ENCODE assay signal across 12 cellular contexts in genomic region chr12:63294327-63294632, GRCh38.
DNase-seq lines count a peak whose midpoint lies in the region; ATAC-seq and TF ChIP-seq lines count a peak whose summit lies in the region.
"Had no signal": no experiment of that assay in that cellular context is flagged by ENCODE, and none has a peak within 500 bp of the region (broad histone marks: within the 10 kb centered on the region; RNA-seq: fewer than 3 reads in every experiment).

No MANE protein-coding gene starts in this region.

- H3K9me3 ChIP-seq in A673 (ENCODE audit: low read depth, low read length, poor library complexity, severe bottlenecking) (no peaks in the 10 kb centered on the region), HUES48 (ENCODE audit: control insufficient read depth, insufficient read depth, low read length) (no peaks in the 10 kb centered on the region)

- H3K27me3 Mint-ChIP-seq in activated CD8-positive, alpha-beta T cell treated with anti-CD3 and anti-CD28 coated beads for 36 hours = no peaks in the 10 kb centered on the region

- ATAC-seq in GM21447 (IDR thresholded peaks at IDR 0.05; ENCODE audit: unreplicated experiment) = peak; percentile 94
- ATAC-seq in activated CD8-positive, alpha-beta T cell treated with anti-CD3 and anti-CD28 coated beads for 36 hours = no peak
- ATAC-seq in HG02588 (IDR thresholded peaks at IDR 0.05; ENCODE audit: unreplicated experiment) = no peak
- no peak for ATAC-seq in GM19035 (IDR thresholded peaks at IDR 0.05; ENCODE audit: unreplicated experiment)

- CTCF ChIA-PET in A673 (lab: Charles Lee) = no interaction called here
- CTCF ChIA-PET in activated CD8-positive, alpha-beta T cell treated with anti-CD3 and anti-CD28 coated beads for 36 hours (lab: Charles Lee) = no interaction called here

- no peak for TF ChIP-seq CTCF in A673 (conservative IDR thresholded peaks at IDR 0.05; ENCODE audit: low read depth, low read length)
- no peak for TF ChIP-seq CTCF in activated CD8-positive, alpha-beta T cell treated with anti-CD3 and anti-CD28 coated beads for 36 hours (IDR thresholded peaks at IDR 0.05)

- H3K27ac ChIP-seq in A673 (ENCODE audit: low read depth, low read length, poor library complexity, severe bottlenecking) (no peak overlapping the region), HUES48 (ENCODE audit: low read depth, low read length) (peak overlapping the region; percentile 45), epithelial cell of prostate (no peak overlapping the region)
- H3K27ac ChIP-seq: C4-2B, neural progenitor cell had no signal

- no peak overlapping the region for H3K4me3 Mint-ChIP-seq in activated CD8-positive, alpha-beta T cell treated with anti-CD3 and anti-CD28 coated beads for 36 hours
- H3K4me3 Mint-ChIP-seq: activated naive CD8-positive, alpha-beta T cell treated with anti-CD3 and anti-CD28 coated beads, Interleukin-2, amount 10 ng/mL, durations not matched to agents 7 days and 5 days; neural progenitor cell had no signal

- no TSS peak for BruUV-seq in A673 (replicated peaks; lab: Mats Ljungman, UMichigan)

- H3K9ac ChIP-seq in HUES48 (ENCODE audit: low read depth, low read length) = no peak overlapping the region
- H3K9ac ChIP-seq: neural progenitor cell had no signal

- H3K27ac Mint-ChIP-seq in activated CD8-positive, alpha-beta T cell treated with anti-CD3 and anti-CD28 coated beads for 36 hours = no peak overlapping the region
- H3K27ac Mint-ChIP-seq: activated naive CD8-positive, alpha-beta T cell treated with anti-CD3 and anti-CD28 coated beads, Interleukin-2, amount 10 ng/mL, durations not matched to agents 7 days and 5 days; neural progenitor cell had no signal

- no peaks in the 10 kb centered on the region for H3K36me3 Mint-ChIP-seq in activated CD8-positive, alpha-beta T cell treated with anti-CD3 and anti-CD28 coated beads for 36 hours (ENCODE audit: low read depth)
- H3K36me3 Mint-ChIP-seq: activated naive CD8-positive, alpha-beta T cell treated with anti-CD3 and anti-CD28 coated beads, Interleukin-2, amount 10 ng/mL, durations not matched to agents 7 days and 5 days; neural progenitor cell had no signal

- peaks cover 7% of the 10 kb centered on the region for H3K4me1 ChIP-seq in A673 (ENCODE audit: insufficient read depth, low read length, poor library complexity, severe bottlenecking)
- H3K4me1 ChIP-seq in HUES48 (ENCODE audit: control insufficient read depth, insufficient read depth, low read length) = no peaks in the 10 kb centered on the region; the same call in 1 of the 2 replicates
- H3K4me1 ChIP-seq: neural progenitor cell had no signal

- H3K36me3 ChIP-seq in A673 (ENCODE audit: insufficient read depth, low read length, poor library complexity, severe bottlenecking) = no peaks in the 10 kb centered on the region
- H3K36me3 ChIP-seq in HUES48 (ENCODE audit: control insufficient read depth, insufficient read depth, low read length) = no peaks in the 10 kb centered on the region
- H3K36me3 ChIP-seq: neural progenitor cell had no signal

- intact Hi-C loops in A673 (cut with micrococcal nuclease; ENCODE audit: unreplicated experiment) = no loop called here
- intact Hi-C loops in activated CD8-positive, alpha-beta T cell treated with anti-CD3 and anti-CD28 coated beads for 36 hours (cut with micrococcal nuclease) = no loop called here

- H3K4me1 Mint-ChIP-seq in activated CD8-positive, alpha-beta T cell treated with anti-CD3 and anti-CD28 coated beads for 36 hours (ENCODE audit: low read depth) = no peaks in the 10 kb centered on the region
- H3K4me1 Mint-ChIP-seq: activated naive CD8-positive, alpha-beta T cell treated with anti-CD3 and anti-CD28 coated beads, Interleukin-2, amount 10 ng/mL, durations not matched to agents 7 days and 5 days had no signal

- DNase-seq in A673 (ENCODE audit: low spot score) (peak; percentile 30), epithelial cell of prostate (ENCODE audit: low read depth, low spot score) (peak; percentile 24), NCI-H526 treated with DMSO at 0.1 percent for 48 hours (lab: John Stamatoyannopoulos, UW) (no peak)
- DNase-seq in activated CD8-positive, alpha-beta T cell treated with anti-CD3 and anti-CD28 coated beads for 36 hours = no peak
- DNase-seq: activated naive CD8-positive, alpha-beta T cell treated with anti-CD3 and anti-CD28 coated beads, Interleukin-2, amount 10 ng/mL, durations not matched to agents 7 days and 5 days; NCI-H2171 had no signal

- POLR2A ChIA-PET in A673 (lab: Charles Lee; ENCODE audit: low non-redundant PET) = no interaction called here
- POLR2A ChIA-PET in activated CD8-positive, alpha-beta T cell treated with anti-CD3 and anti-CD28 coated beads for 36 hours (lab: Charles Lee) = no interaction called here

- H3K27me3 ChIP-seq in A673 (replicated peaks; ENCODE audit: insufficient read depth, low read depth, low read length, poor library complexity) = peaks cover 8% of the 10 kb centered on the region
- no peaks in the 10 kb centered on the region for H3K27me3 ChIP-seq in HUES48 (ENCODE audit: control insufficient read depth, insufficient read depth, low read length)
- H3K27me3 ChIP-seq: neural progenitor cell had no signal

- no peaks in the 10 kb centered on the region for H3K9me3 Mint-ChIP-seq in activated CD8-positive, alpha-beta T cell treated with anti-CD3 and anti-CD28 coated beads for 36 hours
- H3K9me3 Mint-ChIP-seq: activated naive CD8-positive, alpha-beta T cell treated with anti-CD3 and anti-CD28 coated beads, Interleukin-2, amount 10 ng/mL, durations not matched to agents 7 days and 5 days; neural progenitor cell had no signal

- H3K4me3 ChIP-seq in A673 (ENCODE audit: low read depth, low read length, poor library complexity, severe bottlenecking) (no peak overlapping the region), HUES48 (ENCODE audit: low read depth, low read length) (no peak overlapping the region)
- H3K4me3 ChIP-seq: neural progenitor cell had no signal

Comparison
In these comparisons a context has a peak if more than half of its experiments do, and no peak if none do; other contexts are left out.
1. DNase-seq: peak in A673 (single experiment) and epithelial cell of prostate (single experiment); none in activated CD8-positive, alpha-beta T cell treated with anti-CD3 and anti-CD28 coated beads for 36 hours (single experiment) and NCI-H526 treated with DMSO at 0.1 percent for 48 hours (single experiment).